In genomic region chr11:1262172-1263006, GRCh38 we compare ENCODE assay signal across 8 cellular contexts. TPM values are rescaled to one million over a fixed set of nuclear protein-coding genes. Genes with fewer than 3 reads are reported as not detected.
DNase-seq lines count a peak whose midpoint lies in the region; ATAC-seq and TF ChIP-seq lines count a peak whose summit lies in the region.

No MANE protein-coding gene starts in this region.

- TF ChIP-seq CTCF in CD14-positive monocyte (IDR thresholded peaks at IDR 0.05) (no peak), RWPE2 (IDR thresholded peaks at IDR 0.05; ENCODE audit: poor library complexity, severe bottlenecking) (no peak), fibroblast of pulmonary artery (IDR thresholded peaks at IDR 0.05; ENCODE audit: low read length, missing control alignments) (no peak)

- H3K36me3 Mint-ChIP-seq in CD14-positive monocyte, result peaks cover 2 to 10% of the 10 kb centered on the region in 2 donors
- H3K36me3 Mint-ChIP-seq in natural killer cell treated with Interleukin-12 subunit alpha and Interleukin-12 subunit beta and Interleukin-15 and Interleukin-18, amount 100 ng/mL, for 72 hours, result no peaks in the 10 kb centered on the region
- H3K36me3 Mint-ChIP-seq in stimulated activated naive B cell treated with anti-CD40 and anti-IgM and Interleukin-4, amounts not matched to agents 10 μg/mL and 1 μg/mL and 100 μg/mL, for 72 hours, result peaks cover 28 to 33% of the 10 kb centered on the region in 2 donors

- H3K9me3 ChIP-seq in Karpas-422 (ENCODE audit: low read length), result no peaks in the 10 kb centered on the region; the same call in 1 of the 2 replicates
- no peaks in the 10 kb centered on the region for H3K9me3 ChIP-seq in RWPE2 (ENCODE audit: severe bottlenecking)

- H3K4me3 Mint-ChIP-seq in CD14-positive monocyte, result peak overlapping the region; percentile 77 to 89
- H3K4me3 Mint-ChIP-seq in natural killer cell treated with Interleukin-12 subunit alpha and Interleukin-12 subunit beta and Interleukin-15 and Interleukin-18, amount 100 ng/mL, for 72 hours, result peak overlapping the region; percentile 64
- H3K4me3 Mint-ChIP-seq in stimulated activated naive B cell treated with anti-CD40 and anti-IgM and Interleukin-4, amounts not matched to agents 10 μg/mL and 1 μg/mL and 100 μg/mL, for 72 hours, result peak overlapping the region; percentile 80 to 87

- no peaks in the 10 kb centered on the region for H3K27me3 Mint-ChIP-seq in CD14-positive monocyte (ENCODE audit: low read depth in 3 of 3)
- H3K27me3 Mint-ChIP-seq in natural killer cell treated with Interleukin-12 subunit alpha and Interleukin-12 subunit beta and Interleukin-15 and Interleukin-18, amount 100 ng/mL, for 72 hours, result no peaks in the 10 kb centered on the region
- no peaks in the 10 kb centered on the region for H3K27me3 Mint-ChIP-seq in stimulated activated naive B cell treated with anti-CD40 and anti-IgM and Interleukin-4, amounts not matched to agents 10 μg/mL and 1 μg/mL and 100 μg/mL, for 72 hours

- peak overlapping the region; percentile 67 to 93 (median 82) for H3K27ac Mint-ChIP-seq in CD14-positive monocyte
- H3K27ac Mint-ChIP-seq in natural killer cell treated with Interleukin-12 subunit alpha and Interleukin-12 subunit beta and Interleukin-15 and Interleukin-18, amount 100 ng/mL, for 72 hours, result peak overlapping the region; percentile 14 to 74
- H3K27ac Mint-ChIP-seq in stimulated activated naive B cell treated with anti-CD40 and anti-IgM and Interleukin-4, amounts not matched to agents 10 μg/mL and 1 μg/mL and 100 μg/mL, for 72 hours, result peak overlapping the region; percentile 68

- peak; percentile 65 for ATAC-seq in GM21367 (IDR thresholded peaks at IDR 0.05; ENCODE audit: unreplicated experiment)
- peak; percentile 89 for ATAC-seq in RWPE2 (ENCODE audit: low read depth)
- peak; percentile 88 to 94 for ATAC-seq in natural killer cell treated with Interleukin-12 subunit alpha and Interleukin-12 subunit beta and Interleukin-15 and Interleukin-18, amount 100 ng/mL, for 72 hours
- peak; percentile 95 to 96 for ATAC-seq in stimulated activated naive B cell treated with anti-CD40 and anti-IgM and Interleukin-4, amounts not matched to agents 10 μg/mL and 1 μg/mL and 100 μg/mL, for 72 hours (replicated peaks)

- H3K4me2 ChIP-seq in Karpas-422 (ENCODE audit: low read depth, low read length, poor library complexity, severe bottlenecking), result peak overlapping the region; percentile 67

- H3K27ac ChIP-seq in Karpas-422 (ENCODE audit: low read length), result peak overlapping the region; percentile 25; the same call in 1 of the 2 replicates
- H3K27ac ChIP-seq in RWPE2 (ENCODE audit: poor library complexity, severe bottlenecking), result peak overlapping the region; percentile 24

- H3K27me3 ChIP-seq in Karpas-422 (ENCODE audit: low read length) (no peaks in the 10 kb centered on the region), RWPE2 (ENCODE audit: insufficient read depth, poor library complexity, severe bottlenecking) (no peaks in the 10 kb centered on the region)

- H3K4me1 Mint-ChIP-seq in CD14-positive monocyte, result peaks cover 11% of the 10 kb centered on the region
- peaks cover 13 to 14% of the 10 kb centered on the region in 2 donors for H3K4me1 Mint-ChIP-seq in natural killer cell treated with Interleukin-12 subunit alpha and Interleukin-12 subunit beta and Interleukin-15 and Interleukin-18, amount 100 ng/mL, for 72 hours (ENCODE audit: low read depth in 2 of 2)
- peaks cover 16 to 27% of the 10 kb centered on the region in 2 donors for H3K4me1 Mint-ChIP-seq in stimulated activated naive B cell treated with anti-CD40 and anti-IgM and Interleukin-4, amounts not matched to agents 10 μg/mL and 1 μg/mL and 100 μg/mL, for 72 hours

- DNase-seq in CD14-positive monocyte (ENCODE audit: low spot score) (peak; percentile 89), Karpas-422 (peak; percentile 96), RWPE2 (ENCODE audit: low spot score) (peak; percentile 91), fibroblast of pulmonary artery (ENCODE audit: low read depth) (peak; percentile 92)
- peak; percentile 88 for DNase-seq in activated effector memory CD4-positive, alpha-beta T cell treated with Interleukin-2 at 50 U/mL for 16 hours
- peak; percentile 89 for DNase-seq in natural killer cell treated with Interleukin-12 subunit alpha and Interleukin-12 subunit beta and Interleukin-15 and Interleukin-18, amount 100 ng/mL, for 72 hours (ENCODE audit: low spot score)
- peak; percentile 84 for DNase-seq in stimulated activated naive B cell treated with anti-CD40 and anti-IgM and Interleukin-4, amounts not matched to agents 10 μg/mL and 1 μg/mL and 100 μg/mL, for 72 hours

- peak overlapping the region; percentile 66 for H3K4me3 ChIP-seq in Karpas-422 (ENCODE audit: low read length)
- peak overlapping the region; percentile 30 for H3K4me3 ChIP-seq in RWPE2 (ENCODE audit: severe bottlenecking)
- H3K4me3 ChIP-seq in fibroblast of pulmonary artery (replicated peaks; ENCODE audit: low read depth, low read length), result peak overlapping the region; percentile 46

- H3K79me2 ChIP-seq in Karpas-422 (ENCODE audit: low read length), result no peaks in the 10 kb centered on the region

- no peaks in the 10 kb centered on the region for H3K9me2 ChIP-seq in Karpas-422 (replicated peaks; ENCODE audit: insufficient read depth, low read length)

- H4K20me1 ChIP-seq in Karpas-422 (ENCODE audit: insufficient read depth, low read depth, low read length), result no peaks in the 10 kb centered on the region

- H3K9me3 Mint-ChIP-seq in CD14-positive monocyte, result peaks cover 13 to 27% (median 24%) of the 10 kb centered on the region in 7 donors
- peaks cover 4% of the 10 kb centered on the region for H3K9me3 Mint-ChIP-seq in natural killer cell treated with Interleukin-12 subunit alpha and Interleukin-12 subunit beta and Interleukin-15 and Interleukin-18, amount 100 ng/mL, for 72 hours
- H3K9me3 Mint-ChIP-seq in stimulated activated naive B cell treated with anti-CD40 and anti-IgM and Interleukin-4, amounts not matched to agents 10 μg/mL and 1 μg/mL and 100 μg/mL, for 72 hours, result peaks cover 16% of the 10 kb centered on the region in 2 donors

- H2AFZ ChIP-seq in Karpas-422 (ENCODE audit: low read length), result peak overlapping the region; percentile 59; the same call in 1 of the 2 replicates

- peak overlapping the region; percentile 72 for H3K9ac ChIP-seq in Karpas-422 (ENCODE audit: low read length)

- peaks cover 16% of the 10 kb centered on the region for H3K4me1 ChIP-seq in Karpas-422 (ENCODE audit: low read length)
- H3K4me1 ChIP-seq in RWPE2 (ENCODE audit: insufficient read depth, poor library complexity, severe bottlenecking), result peaks cover 7% of the 10 kb centered on the region

- intact Hi-C loops in CD14-positive monocyte (cut with micrococcal nuclease), result loop anchor here (5.0 to 10.0 kb wide), 2 partner anchors 72 to 75 kb away; no protein-coding TSS in a partner anchor

- H3K36me3 ChIP-seq in Karpas-422 (ENCODE audit: insufficient read depth, low read length), result no peaks in the 10 kb centered on the region
- no peaks in the 10 kb centered on the region for H3K36me3 ChIP-seq in RWPE2 (ENCODE audit: low read depth)

RNA-seq across cellular contexts. Expression of gene MUC5B, which starts 39.5 kb away (rescaled TPM):
- polyA plus RNA-seq in CD14-positive monocyte, result not detected
- total RNA-seq in Karpas-422 (2014; rRNA removed; shearing (Covaris generic); ENCODE audit: low replicate concordance), result under 0.01 and 0.04 TPM in 2 replicates
- not detected for total RNA-seq in natural killer cell treated with Interleukin-12 subunit alpha and Interleukin-12 subunit beta and Interleukin-15 and Interleukin-18, amount 100 ng/mL, for 72 hours

RNA-seq across cellular contexts. Expression of gene TOLLIP, which starts 47.0 kb away (rescaled TPM):
- 10 to 100 TPM; 67.9 to 71.7 TPM for polyA plus RNA-seq in CD14-positive monocyte
- 6.5 and 20.9 TPM in 2 replicates for total RNA-seq in Karpas-422 (2014; rRNA removed; shearing (Covaris generic); ENCODE audit: low replicate concordance)
- 10 to 100 TPM; 53.2 to 56.4 TPM for total RNA-seq in natural killer cell treated with Interleukin-12 subunit alpha and Interleukin-12 subunit beta and Interleukin-15 and Interleukin-18, amount 100 ng/mL, for 72 hours

Comparison
In these comparisons a context has a peak if more than half of its experiments do, and no peak if none do; other contexts are left out.
1. Peak in every context shown above with its lines: DNase-seq, ATAC-seq, H3K4me3 ChIP-seq and H3K27ac ChIP-seq.